8 cellular contexts compared by ENCODE assay signal in the genomic region with DNA sequence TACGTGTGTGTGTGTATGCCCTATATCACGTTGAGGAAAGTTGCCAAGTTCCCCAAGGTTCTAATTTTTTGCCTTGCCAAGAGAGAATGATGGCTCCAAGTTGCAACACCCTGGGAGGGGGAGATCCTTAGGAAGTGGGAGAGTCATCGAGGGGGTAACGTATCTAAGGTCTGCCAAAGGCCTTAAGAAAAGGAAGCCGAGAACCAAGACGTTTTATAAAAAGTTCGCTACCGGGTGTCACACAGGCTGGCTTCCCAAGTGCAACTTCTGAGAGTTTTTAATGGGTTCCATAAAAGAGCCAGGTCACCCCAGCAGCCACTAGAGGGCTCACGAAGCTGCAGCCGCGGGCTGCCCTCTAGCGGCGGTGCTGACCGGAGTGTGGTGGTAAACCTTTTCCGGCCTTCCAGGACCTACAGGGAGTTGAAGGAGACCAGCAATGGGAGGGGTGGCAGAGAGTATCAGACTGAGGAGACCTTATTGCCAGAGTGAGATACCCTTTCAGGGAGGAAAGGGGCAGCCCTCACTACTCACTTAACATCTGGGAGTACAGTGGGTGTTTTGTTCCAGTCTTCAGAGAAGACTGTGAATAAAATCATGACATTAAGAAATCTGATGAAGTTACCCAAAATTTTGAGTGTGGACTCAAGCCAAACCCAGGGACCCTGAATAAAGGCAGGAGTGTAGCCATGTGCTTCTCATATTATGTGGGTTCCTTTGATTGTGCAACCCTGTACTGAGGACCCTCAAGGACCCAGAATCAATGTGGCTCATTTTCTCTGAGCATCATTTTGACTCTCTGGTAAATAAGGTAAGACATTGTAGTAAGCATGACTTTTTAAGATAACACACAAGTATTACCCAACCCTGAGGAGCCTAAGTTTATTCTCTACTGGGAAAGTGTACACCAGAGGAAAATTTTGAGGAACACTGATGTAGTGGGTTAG. TPM values are rescaled to one million over a fixed set of nuclear protein-coding genes. Genes with fewer than 3 reads are reported as not detected.
DNase-seq lines count a peak whose midpoint lies in the region; ATAC-seq, FAIRE-seq and TF ChIP-seq lines count a peak whose summit lies in the region.

No MANE protein-coding gene starts in this region.

- H3K27ac ChIP-seq in 22Rv1 = peak overlapping the region; percentile 42; the same call in 1 of the 2 replicates
- H3K27ac ChIP-seq in ascending aorta = peak overlapping the region; percentile 31 to 66
- peak overlapping the region; percentile 35 to 93 (median 78) for H3K27ac ChIP-seq in sigmoid colon

- 2 to 4% methylated on average over 15 of the region's 15 CpGs for WGBS in sigmoid colon, 2 donors

- intact Hi-C loops in ascending aorta (cut with DNase I) = loop anchor here (2.0 to 10.0 kb wide), 6 partner anchors 121 to 669 kb away; a partner anchor contains a TSS
- intact Hi-C loops in sigmoid colon (cut with DNase I) = loop anchor here (2.0 to 10.0 kb wide), 3 partner anchors 121 to 181 kb away; a partner anchor contains a TSS

- H3K36me3 ChIP-seq in ascending aorta (no peaks in the 10 kb centered on the region), sigmoid colon (no peaks in the 10 kb centered on the region)

- H3K27me3 ChIP-seq in ascending aorta = no peaks in the 10 kb centered on the region
- H3K27me3 ChIP-seq in sigmoid colon = no peaks in the 10 kb centered on the region

- DNase-seq in GM18507 (ENCODE audit: extremely low spot score, insufficient read length, low read depth) = peak; percentile 64
- peak; percentile 64 for DNase-seq in NCI-H187 treated with DMSO at 0.1 percent for 48 hours (lab: John Stamatoyannopoulos, UW)
- DNase-seq in T-helper 2 cell = peak; percentile 65 to 91 (median 76)
- peak; percentile 21 to 93 for DNase-seq in ascending aorta (ENCODE audit: low spot score in 2 of 2)
- DNase-seq in hypothalamus (lab: John Stamatoyannopoulos, UW) = peak in 50 of 51 donors; percentile 4 to 87 (median 69)
- DNase-seq in sigmoid colon = peak; percentile 90

- TF ChIP-seq POLR2A in sigmoid colon (IDR thresholded peaks at IDR 0.05) = no peak

- peak overlapping the region; percentile 37 to 48 for H3K4me3 ChIP-seq in ascending aorta
- H3K4me3 ChIP-seq in sigmoid colon = peak overlapping the region; percentile 1 to 32 (median 24)

- TF ChIP-seq CTCF in 22Rv1 (IDR thresholded peaks at IDR 0.05) = peak; percentile 100
- TF ChIP-seq CTCF in ascending aorta (IDR thresholded peaks at IDR 0.05) = peak; percentile 93 to 99 (median 99)
- TF ChIP-seq CTCF in sigmoid colon (IDR thresholded peaks at IDR 0.05) = peak; percentile 91 to 100 (median 98)

- ATAC-seq in HG02970 (IDR thresholded peaks at IDR 0.05; ENCODE audit: low FRiP score, unreplicated experiment) = peak; percentile 65

- FAIRE-seq in GM18507 (lab: Jason Lieb, UNC) = peak; percentile 93

- no peak for TF ChIP-seq EP300 in sigmoid colon (IDR thresholded peaks at IDR 0.05)

- peaks cover 0 to 10% of the 10 kb centered on the region in 2 donors for H3K4me1 ChIP-seq in ascending aorta
- peaks cover 0 to 33% (median 27%) of the 10 kb centered on the region in 4 donors for H3K4me1 ChIP-seq in sigmoid colon

- H3K9me3 ChIP-seq in ascending aorta = no peaks in the 10 kb centered on the region
- no peaks in the 10 kb centered on the region for H3K9me3 ChIP-seq in sigmoid colon

RNA-seq across cellular contexts. Expression of a gene that starts 2.5 kb away (rescaled TPM):
- 14.2 TPM for total RNA-seq in ascending aorta
- 1 to 10 TPM; 6.7 to 9.1 (median 7.8) TPM for total RNA-seq in sigmoid colon
- polyA plus RNA-seq in sigmoid colon = 1 to 10 TPM in 1 of 3 donors, under 1 TPM in 2; 0.60 to 3.9 (median 0.92) TPM

Comparison
In these comparisons a context has a peak if more than half of its experiments do, and no peak if none do; other contexts are left out.
1. Peak in every context shown above with its lines: DNase-seq, ATAC-seq, H3K4me3 ChIP-seq and H3K27ac ChIP-seq.